1 cellular context compared by ENCODE assay signal in the genomic region with DNA sequence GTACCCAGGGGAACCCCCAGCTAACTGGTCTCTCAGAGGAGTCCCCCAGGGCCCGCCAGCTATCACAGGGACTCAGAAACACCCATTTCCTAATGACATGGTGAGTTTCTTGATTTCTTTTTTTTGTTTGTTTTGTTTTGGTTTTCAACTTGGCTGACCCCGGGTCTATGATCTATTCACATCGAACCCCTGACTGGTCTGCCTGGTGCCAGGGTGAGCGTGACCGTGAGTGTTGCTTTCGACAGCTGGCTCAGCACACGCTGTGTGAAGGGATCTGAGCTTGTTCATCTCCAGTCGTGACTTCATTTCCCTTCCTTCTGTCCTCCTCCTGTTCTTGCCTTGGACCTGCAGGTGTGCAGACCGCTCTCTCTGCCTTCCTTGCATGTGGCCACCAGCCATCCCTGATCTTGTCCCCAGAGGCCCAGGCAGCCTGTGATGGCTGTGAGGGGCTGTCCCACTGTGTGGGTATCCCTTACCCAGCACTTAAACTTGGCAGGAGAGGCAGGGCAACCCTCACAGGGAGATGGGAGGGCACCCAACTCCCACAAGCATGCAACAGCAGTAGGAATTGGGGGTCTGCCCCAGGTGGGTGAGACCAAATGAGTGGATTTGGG.
TF ChIP-seq lines count a peak whose summit lies in the region.

No MANE protein-coding gene starts in this region.

TF ChIP-seq in IMR-90, 13 proteins besides CTCF, POLR2A, EP300 and RAD21:
- TF ChIP-seq SMC3 (IDR thresholded peaks at IDR 0.05; ENCODE audit: low read depth, low read length) = no peak
- TF ChIP-seq MAFK (IDR thresholded peaks at IDR 0.05; ENCODE audit: low read depth, low read length) = no peak
- TF ChIP-seq, protein P1, sequence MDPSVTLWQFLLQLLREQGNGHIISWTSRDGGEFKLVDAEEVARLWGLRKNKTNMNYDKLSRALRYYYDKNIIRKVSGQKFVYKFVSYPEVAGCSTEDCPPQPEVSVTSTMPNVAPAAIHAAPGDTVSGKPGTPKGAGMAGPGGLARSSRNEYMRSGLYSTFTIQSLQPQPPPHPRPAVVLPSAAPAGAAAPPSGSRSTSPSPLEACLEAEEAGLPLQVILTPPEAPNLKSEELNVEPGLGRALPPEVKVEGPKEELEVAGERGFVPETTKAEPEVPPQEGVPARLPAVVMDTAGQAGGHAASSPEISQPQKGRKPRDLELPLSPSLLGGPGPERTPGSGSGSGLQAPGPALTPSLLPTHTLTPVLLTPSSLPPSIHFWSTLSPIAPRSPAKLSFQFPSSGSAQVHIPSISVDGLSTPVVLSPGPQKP (IDR thresholded peaks at IDR 0.05; ENCODE audit: borderline replicate concordance, low read depth, low read length) = no peak
- no peak for TF ChIP-seq NFE2L2 (IDR thresholded peaks at IDR 0.05; ENCODE audit: low read depth, low read length)
- TF ChIP-seq, protein P2, sequence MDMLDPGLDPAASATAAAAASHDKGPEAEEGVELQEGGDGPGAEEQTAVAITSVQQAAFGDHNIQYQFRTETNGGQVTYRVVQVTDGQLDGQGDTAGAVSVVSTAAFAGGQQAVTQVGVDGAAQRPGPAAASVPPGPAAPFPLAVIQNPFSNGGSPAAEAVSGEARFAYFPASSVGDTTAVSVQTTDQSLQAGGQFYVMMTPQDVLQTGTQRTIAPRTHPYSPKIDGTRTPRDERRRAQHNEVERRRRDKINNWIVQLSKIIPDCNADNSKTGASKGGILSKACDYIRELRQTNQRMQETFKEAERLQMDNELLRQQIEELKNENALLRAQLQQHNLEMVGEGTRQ (IDR thresholded peaks at IDR 0.05; ENCODE audit: low read depth, low read length) = no peak
- TF ChIP-seq CHD1 (IDR thresholded peaks at IDR 0.05; ENCODE audit: low read depth, low read length) = no peak
- TF ChIP-seq BHLHE40 (IDR thresholded peaks at IDR 0.05; ENCODE audit: low read depth, low read length) = no peak
- TF ChIP-seq RFX5 (IDR thresholded peaks at IDR 0.05; ENCODE audit: low read depth, low read length) = no peak
- no peak for TF ChIP-seq RCOR1 (IDR thresholded peaks at IDR 0.05; ENCODE audit: insufficient replicate concordance, low read length)
- TF ChIP-seq MXI1 (IDR thresholded peaks at IDR 0.05; ENCODE audit: borderline replicate concordance, low read depth, low read length) = no peak
- TF ChIP-seq FOS (IDR thresholded peaks at IDR 0.05; ENCODE audit: low read depth, low read length) = no peak
- no peak for TF ChIP-seq CEBPB (IDR thresholded peaks at IDR 0.05; ENCODE audit: low read depth, low read length)
- TF ChIP-seq MAZ (IDR thresholded peaks at IDR 0.05; ENCODE audit: borderline replicate concordance, low read depth, low read length) = no peak
